ENCODE assay signal across 9 cellular contexts in genomic region chr18:36850527-36851201, GRCh38. TPM values are rescaled to one million over a fixed set of nuclear protein-coding genes. Genes with fewer than 3 reads are reported as not detected.
DNase-seq lines count a peak whose midpoint lies in the region; ATAC-seq, FAIRE-seq and TF ChIP-seq lines count a peak whose summit lies in the region.
"Had no signal": no experiment of that assay in that cellular context is flagged by ENCODE, and none has a peak within 500 bp of the region (broad histone marks: within the 10 kb centered on the region; RNA-seq: fewer than 3 reads in every experiment).

No MANE protein-coding gene starts in this region.

- H2AFZ ChIP-seq in osteoblast (ENCODE audit: low read length) = no peak overlapping the region

- H3K9me3 ChIP-seq in osteoblast (ENCODE audit: low read depth, low read length) = no peaks in the 10 kb centered on the region

- FAIRE-seq in GM12892 (lab: Jason Lieb, UNC) = no peak

- no peak overlapping the region for H3K4me3 Mint-ChIP-seq in central memory CD8-positive, alpha-beta T cell

- no peaks in the 10 kb centered on the region for H3K27me3 ChIP-seq in osteoblast (ENCODE audit: insufficient read depth, low read length)

- H3K27ac Mint-ChIP-seq in central memory CD8-positive, alpha-beta T cell (ENCODE audit: low read depth) = no peak overlapping the region

- peaks cover 5% of the 10 kb centered on the region for H3K36me3 Mint-ChIP-seq in central memory CD8-positive, alpha-beta T cell (ENCODE audit: insufficient read depth)

- peak; percentile 36 for ATAC-seq in central memory CD8-positive, alpha-beta T cell (replicated peaks; ENCODE audit: extremely low read depth, poor library complexity, severe bottlenecking)
- ATAC-seq in GM18867 (IDR thresholded peaks at IDR 0.05; ENCODE audit: unreplicated experiment) = no peak

- H3K9me3 Mint-ChIP-seq in central memory CD8-positive, alpha-beta T cell = peaks cover 16% of the 10 kb centered on the region

- no peak overlapping the region for H3K4me3 ChIP-seq in osteoblast (ENCODE audit: insufficient read depth, low read length)

- H3K4me1 ChIP-seq in osteoblast (ENCODE audit: insufficient read depth, low read length) = peaks cover 18% of the 10 kb centered on the region

- no peak for TF ChIP-seq CTCF in osteoblast (IDR thresholded peaks at IDR 0.05; ENCODE audit: extremely low read depth, low read depth, low read length)

- H3K27me3 Mint-ChIP-seq in central memory CD8-positive, alpha-beta T cell = no peaks in the 10 kb centered on the region

- no peaks in the 10 kb centered on the region for H3K4me1 Mint-ChIP-seq in central memory CD8-positive, alpha-beta T cell

- no peaks in the 10 kb centered on the region for H3K36me3 ChIP-seq in osteoblast (ENCODE audit: insufficient read depth, low read length)

- DNase-seq in GM03348 (ENCODE audit: low spot score) (peak; percentile 72), NCI-H226 (peak; percentile 77), osteoblast (ENCODE audit: insufficient read length, low spot score, missing footprints) (no peak), GM12892 (ENCODE audit: insufficient read length) (no peak), SK-N-DZ (ENCODE audit: low spot score) (no peak)
- no peak for DNase-seq in central memory CD8-positive, alpha-beta T cell (ENCODE audit: low spot score in 2 of 2)
- DNase-seq: activated gamma-delta T cell had no signal

- H3K79me2 ChIP-seq in osteoblast (ENCODE audit: insufficient read depth, low read length) = no peaks in the 10 kb centered on the region

- no peaks in the 10 kb centered on the region for H4K20me1 ChIP-seq in osteoblast (ENCODE audit: insufficient read depth, low read length)

- peak overlapping the region; percentile 50 for H3K27ac ChIP-seq in osteoblast (ENCODE audit: low read depth, low read length)
- H3K27ac ChIP-seq: HL-60 had no signal

- peak overlapping the region; percentile 47 for H3K4me2 ChIP-seq in osteoblast (ENCODE audit: insufficient read depth, low read length)

- TF ChIP-seq POLR2A in GM12892 (IDR thresholded peaks at IDR 0.05; ENCODE audit: low read depth, low read length) = no peak

RNA-seq across cellular contexts. Expression of gene KIAA1328, which starts 21.7 kb away (rescaled TPM):
- total RNA-seq in osteoblast = 8.7 and 8.8 TPM in 2 replicates
- 3.9 TPM for polyA plus RNA-seq in GM12892 (2012; ENCODE audit: missing spikeins)
- polyA plus RNA-seq in SK-N-DZ (2014; cell fraction: cytosol; rRNA removed) = 6.3 and 7.4 TPM in 2 replicates
- polyA plus RNA-seq in SK-N-DZ (2014; cell fraction: nucleus; rRNA removed) = 15.8 and 16.6 TPM in 2 replicates

RNA-seq across cellular contexts. Expression of gene TPGS2, which starts 21.9 kb away (rescaled TPM):
- total RNA-seq in osteoblast = 92.2 and 98.8 TPM in 2 replicates
- 65.5 TPM for polyA plus RNA-seq in GM12892 (2012; ENCODE audit: missing spikeins)
- polyA plus RNA-seq in SK-N-DZ (2014; cell fraction: cytosol; rRNA removed) = 323 and 417 TPM in 2 replicates
- 235 and 238 TPM in 2 replicates for polyA plus RNA-seq in SK-N-DZ (2014; cell fraction: nucleus; rRNA removed)

Comparison
In these comparisons a context has a peak if more than half of its experiments do, and no peak if none do; other contexts are left out.
1. DNase-seq: peak in GM03348 (single experiment) and NCI-H226 (single experiment); none in central memory CD8-positive, alpha-beta T cell (0 of 2), osteoblast (single experiment), GM12892 (single experiment) and SK-N-DZ (single experiment).